ENCODE assay signal across 27 cellular contexts in the genomic region with DNA sequence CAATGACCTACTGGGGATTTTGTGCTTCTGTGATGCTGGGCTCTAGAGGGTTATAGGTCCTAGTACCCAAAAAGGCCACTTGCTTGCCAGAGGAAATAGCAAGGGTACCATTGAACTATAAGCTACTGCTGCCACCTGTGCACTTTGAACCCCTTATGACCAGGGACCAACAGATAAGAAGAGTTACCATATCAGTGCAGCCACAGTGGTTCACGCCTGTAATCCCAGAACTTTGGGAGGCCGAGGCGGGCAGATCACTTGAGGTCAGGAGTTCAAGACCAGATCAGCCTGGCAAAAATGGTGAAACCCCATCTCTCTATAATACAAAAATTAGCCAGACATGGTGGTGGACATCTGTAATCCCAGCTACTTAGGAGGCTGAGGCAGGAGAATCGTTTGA.
"Had no signal": no experiment of that assay in that cellular context is flagged by ENCODE, and none has a peak within 500 bp of the region (broad histone marks: within the 10 kb centered on the region; RNA-seq: fewer than 3 reads in every experiment).

No MANE protein-coding gene starts in this region.

- FAIRE-seq: colon, endometrium, islet of Langerhans, keratinocyte had no signal

- H3K4me1 Mint-ChIP-seq: endodermal cell, mesothelial cell of epicardium had no signal

- H3K4me3 ChIP-seq: coronary artery, esophagus squamous epithelium, gastrocnemius medialis, heart right ventricle, left lung, lower lobe of right lung, mucosa of descending colon had no signal

- H3K36me3 ChIP-seq: esophagus squamous epithelium, gastrocnemius medialis, heart right ventricle, left lung, lower lobe of right lung had no signal

- H3K9me3 ChIP-seq: esophagus squamous epithelium, gastrocnemius medialis, left lung, lower lobe of right lung, mucosa of descending colon had no signal

- H3K9me3 Mint-ChIP-seq: dendritic cell treated with granulocyte-macrophage colony-stimulating factor and Interleukin-4, amounts not matched to agents 40 ng/mL and 50 ng/mL, for 4 days; effector memory CD8-positive, alpha-beta T cell had no signal

- H3K27ac ChIP-seq: coronary artery, epithelial cell of prostate, esophagus squamous epithelium, gastrocnemius medialis, heart right ventricle, left lung, lower lobe of right lung had no signal

- H3K27ac Mint-ChIP-seq: dendritic cell treated with granulocyte-macrophage colony-stimulating factor and Interleukin-4, amounts not matched to agents 40 ng/mL and 50 ng/mL, for 4 days; effector memory CD8-positive, alpha-beta T cell; endodermal cell; mesothelial cell of epicardium had no signal

- H3K36me3 Mint-ChIP-seq: mesothelial cell of epicardium had no signal

- H3K27me3 Mint-ChIP-seq: dendritic cell treated with granulocyte-macrophage colony-stimulating factor and Interleukin-4, amounts not matched to agents 40 ng/mL and 50 ng/mL, for 4 days had no signal

- H3K4me3 Mint-ChIP-seq: dendritic cell treated with granulocyte-macrophage colony-stimulating factor and Interleukin-4, amounts not matched to agents 40 ng/mL and 50 ng/mL, for 4 days; effector memory CD8-positive, alpha-beta T cell; endodermal cell; mesothelial cell of epicardium had no signal

- DNase-seq: effector CD8-positive, alpha-beta T cell; effector memory CD8-positive, alpha-beta T cell; endodermal cell; erythroblast; esophagus squamous epithelium; foreskin fibroblast; foreskin melanocyte; gastrocnemius medialis; glutamatergic neuron; head of caudate nucleus; heart right ventricle; hippocampal formation; left cardiac atrium; left lung; left ventricle myocardium superior; lower lobe of right lung; mesenchymal stem cell; mucosa of descending colon had no signal

- ATAC-seq: effector memory CD8-positive, alpha-beta T cell; esophagus mucosa; gastrocnemius medialis; heart right ventricle; left cardiac atrium; left lung; left ventricle myocardium superior; lower lobe of right lung; mucosa of descending colon had no signal

- H3K27me3 ChIP-seq: esophagus squamous epithelium, gastrocnemius medialis, heart right ventricle, left lung had no signal

- H3K4me1 ChIP-seq: esophagus squamous epithelium, gastrocnemius medialis, heart right ventricle, left lung, lower lobe of right lung had no signal
